13 cellular contexts compared by ENCODE assay signal in genomic region chr9:96026655-96027213, GRCh38.
DNase-seq lines count a peak whose midpoint lies in the region; ATAC-seq, FAIRE-seq and TF ChIP-seq lines count a peak whose summit lies in the region.
"Had no signal": no experiment of that assay in that cellular context is flagged by ENCODE, and none has a peak within 500 bp of the region (broad histone marks: within the 10 kb centered on the region; RNA-seq: fewer than 3 reads in every experiment).

No MANE protein-coding gene starts in this region.

- peaks cover 6% of the 10 kb centered on the region for H3K36me3 Mint-ChIP-seq in activated CD8-positive, alpha-beta T cell treated with anti-CD3 and anti-CD28 coated beads for 36 hours (ENCODE audit: low read depth)

- H3K4me3 Mint-ChIP-seq in activated CD8-positive, alpha-beta T cell treated with anti-CD3 and anti-CD28 coated beads for 36 hours, result peak overlapping the region; percentile 32

- no peak overlapping the region for H2AFZ ChIP-seq in MM.1S (ENCODE audit: low read length)

- H3K9me3 ChIP-seq in iPS DF 6.9 (ENCODE audit: control insufficient read depth, insufficient read depth, low read length) (no peaks in the 10 kb centered on the region), skeletal muscle tissue (ENCODE audit: control insufficient read depth in 3 of 3, low read length in 3 of 3) (no peaks in the 10 kb centered on the region), MM.1S (replicated peaks; ENCODE audit: insufficient read depth, low read length) (no peaks in the 10 kb centered on the region)

- H3K79me2 ChIP-seq in MM.1S (ENCODE audit: low read length), result no peaks in the 10 kb centered on the region

- peak overlapping the region; percentile 13 for H3K27ac Mint-ChIP-seq in activated CD8-positive, alpha-beta T cell treated with anti-CD3 and anti-CD28 coated beads for 36 hours

- H3K27ac ChIP-seq in iPS DF 6.9 (ENCODE audit: low read length), result no peak overlapping the region
- H3K27ac ChIP-seq in skeletal muscle tissue (ENCODE audit: low read depth, low read length), result no peak overlapping the region
- H3K27ac ChIP-seq in MM.1S (ENCODE audit: low read length), result no peak overlapping the region

- no peak for TF ChIP-seq CTCF in activated CD8-positive, alpha-beta T cell treated with anti-CD3 and anti-CD28 coated beads for 36 hours (IDR thresholded peaks at IDR 0.05)
- no peak for TF ChIP-seq CTCF in MM.1S (IDR thresholded peaks at IDR 0.05; ENCODE audit: low read length)

- H3K4me1 ChIP-seq in iPS DF 6.9 (ENCODE audit: control insufficient read depth, insufficient read depth, low read length) (peaks cover 10% of the 10 kb centered on the region; the same call in 1 of the 2 replicates), skeletal muscle tissue (ENCODE audit: control insufficient read depth in 3 of 3, insufficient read depth in 3 of 3, low read length in 3 of 3) (peaks cover 18 to 21% (median 19%) of the 10 kb centered on the region in 3 donors), MM.1S (ENCODE audit: low read length) (no peaks in the 10 kb centered on the region)

- H3K4me1 Mint-ChIP-seq in activated CD8-positive, alpha-beta T cell treated with anti-CD3 and anti-CD28 coated beads for 36 hours (ENCODE audit: low read depth), result peaks cover 35% of the 10 kb centered on the region

- no peaks in the 10 kb centered on the region for H3K9me2 ChIP-seq in MM.1S (replicated peaks; ENCODE audit: insufficient read depth, low read length)

- no peaks in the 10 kb centered on the region for H3F3A ChIP-seq in MM.1S (ENCODE audit: insufficient read depth, low read length)

- no peaks in the 10 kb centered on the region for H3K9me3 Mint-ChIP-seq in activated CD8-positive, alpha-beta T cell treated with anti-CD3 and anti-CD28 coated beads for 36 hours

- no peak overlapping the region for H3K4me2 ChIP-seq in MM.1S (ENCODE audit: low read depth, low read length)

- H4K20me1 ChIP-seq in MM.1S (ENCODE audit: insufficient read depth, low read length), result no peaks in the 10 kb centered on the region

- H3K27me3 ChIP-seq in iPS DF 6.9 (ENCODE audit: control insufficient read depth, insufficient read depth, low read length), result peaks cover 49% of the 10 kb centered on the region
- H3K27me3 ChIP-seq in skeletal muscle tissue (ENCODE audit: control insufficient read depth in 3 of 3, insufficient read depth in 3 of 3, low read length in 3 of 3), result peaks cover 20 to 33% (median 28%) of the 10 kb centered on the region in 3 donors
- H3K27me3 ChIP-seq in MM.1S (replicated peaks; ENCODE audit: insufficient read depth, low read length), result no peaks in the 10 kb centered on the region; the same call in 1 of the 2 replicates

- H3K36me3 ChIP-seq in iPS DF 6.9 (ENCODE audit: control insufficient read depth, insufficient read depth, low read length) (no peaks in the 10 kb centered on the region; the same call in 1 of the 2 replicates), skeletal muscle tissue (ENCODE audit: control insufficient read depth in 3 of 3, insufficient read depth in 3 of 3, low read length in 3 of 3) (no peaks in the 10 kb centered on the region), MM.1S (replicated peaks; ENCODE audit: insufficient read depth, low read length) (no peaks in the 10 kb centered on the region)

- CTCF ChIA-PET in activated CD8-positive, alpha-beta T cell treated with anti-CD3 and anti-CD28 coated beads for 36 hours (lab: Charles Lee), result no interaction called here

- DNase-seq in HTR-8/SVneo (ENCODE audit: insufficient read length, low spot score) (no peak), iPS DF 6.9 (ENCODE audit: low read depth, low spot score) (no peak), NCI-H82 (lab: John Stamatoyannopoulos, UW) (no peak), MM.1S (no peak), iPS-NIHi11 (ENCODE audit: low spot score) (no peak)
- DNase-seq in activated CD8-positive, alpha-beta T cell treated with anti-CD3 and anti-CD28 coated beads for 36 hours, result no peak
- DNase-seq: activated effector memory CD4-positive, alpha-beta T cell treated with anti-CD3 and anti-CD28 coated beads, Interleukin-2, amount 50 U/mL, for 16 hours; Calu3; NCI-H1048; NCI-H524; SHP77 treated with DMSO at 0.1 percent for 48 hours; stimulated activated naive CD4-positive, alpha-beta T cell treated with Interleukin-2 at 50 U/mL for 16 hours had no signal

- H3K4me3 ChIP-seq in iPS DF 6.9 (ENCODE audit: low read length), result peak overlapping the region; percentile 30; the same call in 1 of the 2 replicates
- H3K4me3 ChIP-seq in skeletal muscle tissue (ENCODE audit: low read length in 3 of 3), result peak overlapping the region in 2 of 3 donors; percentile 49 to 54
- H3K4me3 ChIP-seq in MM.1S (ENCODE audit: low read length), result no peak overlapping the region

- WGBS in iPS DF 6.9 (ENCODE audit: insufficient coverage, insufficient read length), result 100% methylated on average over 5 of the region's 5 CpGs

- POLR2A ChIA-PET in activated CD8-positive, alpha-beta T cell treated with anti-CD3 and anti-CD28 coated beads for 36 hours (lab: Charles Lee), result interaction anchor here (0.7 kb wide), 1 partner anchor 194 kb away, joined by 3 read pairs; no protein-coding TSS in a partner anchor

- no peak overlapping the region for H3K9ac ChIP-seq in skeletal muscle tissue (ENCODE audit: low read depth in 1 of 3, low read length in 3 of 3)
- no peak overlapping the region for H3K9ac ChIP-seq in MM.1S (ENCODE audit: low read length)

- FAIRE-seq in HTR-8/SVneo (lab: Jason Lieb, UNC), result peak; percentile 97

- peaks cover 30% of the 10 kb centered on the region for H3K27me3 Mint-ChIP-seq in activated CD8-positive, alpha-beta T cell treated with anti-CD3 and anti-CD28 coated beads for 36 hours

- peak; percentile 3 for ATAC-seq in activated CD8-positive, alpha-beta T cell treated with anti-CD3 and anti-CD28 coated beads for 36 hours

- intact Hi-C loops in activated CD8-positive, alpha-beta T cell treated with anti-CD3 and anti-CD28 coated beads for 36 hours (cut with micrococcal nuclease), result no loop called here
